12 cellular contexts compared by ENCODE assay signal in genomic region chr3:150238043-150238802, GRCh38.
A peak's percentile ranks its signal among the peaks of the same experiment; 100 is the strongest.
DNase-seq lines count a peak whose midpoint lies in the region; ATAC-seq and TF ChIP-seq lines count a peak whose summit lies in the region.
"Had no signal": no experiment of that assay in that cellular context is flagged by ENCODE, and none has a peak within 500 bp of the region (broad histone marks: within the 10 kb centered on the region; RNA-seq: fewer than 3 reads in every experiment).

No MANE protein-coding gene starts in this region.

- TF ChIP-seq CTCF in SK-N-SH (IDR thresholded peaks at IDR 0.05) (no peak), breast epithelium (IDR thresholded peaks at IDR 0.05) (no peak), mucosa of descending colon (IDR thresholded peaks at IDR 0.05) (no peak), vagina (IDR thresholded peaks at IDR 0.05) (no peak)

- no peaks in the 10 kb centered on the region for H3K79me2 ChIP-seq in SK-N-SH (ENCODE audit: insufficient read depth)

- peaks cover 17 to 30% of the 10 kb centered on the region in 2 experiments; a peak in 3 of 4 replicates for H3K4me1 ChIP-seq in SK-N-SH (ENCODE audit: control insufficient read depth in 1 of 2, insufficient read depth in 2 of 2, low read depth in 1 of 2, low read length in 1 of 2)
- peaks cover 0 to 5% of the 10 kb centered on the region in 2 donors for H3K4me1 ChIP-seq in breast epithelium
- no peaks in the 10 kb centered on the region for H3K4me1 ChIP-seq in mucosa of descending colon (ENCODE audit: low read depth)
- peaks cover 17% of the 10 kb centered on the region for H3K4me1 ChIP-seq in vagina

- no peak overlapping the region for H2AFZ ChIP-seq in SK-N-SH (ENCODE audit: low read depth)

- no peaks in the 10 kb centered on the region for H3K9me2 ChIP-seq in SK-N-SH

- TF ChIP-seq RAD21 in SK-N-SH (IDR thresholded peaks at IDR 0.05; ENCODE audit: low read length): no peak

- no peaks in the 10 kb centered on the region for H3K36me3 ChIP-seq in SK-N-SH (replicated peaks in 1 of 2; ENCODE audit: control insufficient read depth in 1 of 2, insufficient read depth in 2 of 2, low read length in 1 of 2)
- H3K36me3 ChIP-seq in breast epithelium: no peaks in the 10 kb centered on the region
- H3K36me3 ChIP-seq in mucosa of descending colon (ENCODE audit: low read depth): no peaks in the 10 kb centered on the region
- no peaks in the 10 kb centered on the region for H3K36me3 ChIP-seq in vagina

- H4K20me1 ChIP-seq in SK-N-SH (ENCODE audit: insufficient read depth): no peaks in the 10 kb centered on the region

- POLR2A ChIA-PET in SK-N-SH (lab: Yijun Ruan, JAX): no interaction called here

- intact Hi-C loops in breast epithelium (cut with DNase I; ENCODE audit: low total_unique reads) (no loop called here), mucosa of descending colon (cut with DNase I, micrococcal nuclease) (no loop called here), vagina (cut with DNase I) (no loop called here)

- no peak for TF ChIP-seq EP300 in SK-N-SH (IDR thresholded peaks at IDR 0.05; ENCODE audit: borderline replicate concordance in 1 of 2, low read depth in 1 of 2, low read length in 1 of 2)

- H3K4me3 ChIP-seq in SK-N-SH (ENCODE audit: low read depth in 2 of 2, low read length in 1 of 2): no peak overlapping the region
- peak overlapping the region in 2 of 3 donors; percentile 6 to 18 for H3K4me3 ChIP-seq in breast epithelium
- H3K4me3 ChIP-seq in mucosa of descending colon: no peak overlapping the region
- no peak overlapping the region for H3K4me3 ChIP-seq in vagina
- H3K4me3 ChIP-seq: lung had no signal

- H3K9ac ChIP-seq in SK-N-SH: no peak overlapping the region

- peaks cover 35% of the 10 kb centered on the region for H3F3A ChIP-seq in SK-N-SH (replicated peaks; ENCODE audit: insufficient read depth)

- H3K27ac ChIP-seq in SK-N-SH (ENCODE audit: low read depth in 2 of 2, low read length in 1 of 2): peak overlapping the region; percentile 87 to 94
- peak overlapping the region; percentile 67 to 75 for H3K27ac ChIP-seq in breast epithelium
- H3K27ac ChIP-seq in vagina: peak overlapping the region; percentile 40

- H3K27me3 ChIP-seq in SK-N-SH (ENCODE audit: insufficient read depth): no peaks in the 10 kb centered on the region
- no peaks in the 10 kb centered on the region for H3K27me3 ChIP-seq in breast epithelium
- no peaks in the 10 kb centered on the region for H3K27me3 ChIP-seq in vagina

- ATAC-seq in SK-N-SH treated with all-trans-retinoic acid at 6 μM for 48 hours (no peak), mucosa of descending colon (peak; percentile 51)

- no peak for TF ChIP-seq POLR2A in breast epithelium (IDR thresholded peaks at IDR 0.05)
- no peak for TF ChIP-seq POLR2A in vagina (IDR thresholded peaks at IDR 0.05)

- 84% methylated on average over 9 of the region's 9 CpGs for WGBS in SK-N-SH (ENCODE audit: low lambda C conversion rate)

- H3K9me3 ChIP-seq in SK-N-SH (no peaks in the 10 kb centered on the region; the same call in 1 of the 2 replicates), breast epithelium (no peaks in the 10 kb centered on the region), mucosa of descending colon (no peaks in the 10 kb centered on the region), vagina (no peaks in the 10 kb centered on the region)

- CTCF ChIA-PET in SK-N-SH (lab: Yijun Ruan, JAX): interaction anchor here (0.7 to 5.0 kb wide), 8 partner anchors 10 to 462 kb away, joined by 3 to 27 read pairs (median 4); no protein-coding TSS in a partner anchor

- peak overlapping the region; percentile 42; the same call in 1 of the 2 replicates for H3K4me2 ChIP-seq in SK-N-SH

- DNase-seq in SK-N-SH (no peak), breast epithelium (ENCODE audit: low spot score in 2 of 2) (no peak), mucosa of descending colon (peak in 1 of 3 donors; percentile 10), vagina (ENCODE audit: extremely low spot score in 2 of 2) (no peak), NCI-H524 treated with DMSO at 0.1 percent for 48 hours (lab: John Stamatoyannopoulos, UW) (no peak), NOMO-1 (lab: John Stamatoyannopoulos, UW; ENCODE audit: unreplicated experiment in 2 of 2) (no peak), glomerular visceral epithelial cell (ENCODE audit: extremely low spot score) (no peak)
- DNase-seq: activated CD4-positive, alpha-beta T cell treated with anti-CD3 and anti-CD28 coated beads, Interleukin-2, amount 50 U/mL, for 4 hours; activated gamma-delta T cell treated with Interleukin-2 at 50 U/mL for 16 hours; AML-193 had no signal

TF ChIP-seq in SK-N-SH, 30 proteins besides CTCF, POLR2A, EP300 and RAD21:
- peak; percentile 9; the same call in 1 of the 2 replicates for TF ChIP-seq NFIC (IDR thresholded peaks at IDR 0.05; ENCODE audit: borderline replicate concordance)
- TF ChIP-seq IRF3 (IDR thresholded peaks at IDR 0.05; ENCODE audit: low read depth, low read length): no peak

TF ChIP-seq in SK-N-SH treated with all-trans-retinoic acid at 6 μM for 48 hours, 23 proteins besides CTCF, POLR2A, EP300 and RAD21:
- TF ChIP-seq ISL1 (CRISPR knock-in tag; IDR thresholded peaks at IDR 0.05): no peak
- TF ChIP-seq TOX (CRISPR knock-in tag; IDR thresholded peaks at IDR 0.05; ENCODE audit: borderline replicate concordance): no peak
- no peak for TF ChIP-seq ZFP30 (CRISPR knock-in tag; IDR thresholded peaks at IDR 0.05)
- TF ChIP-seq POU6F1 (CRISPR knock-in tag; IDR thresholded peaks at IDR 0.05; ENCODE audit: borderline replicate concordance, low read depth): no peak
- TF ChIP-seq TSHZ2 (CRISPR knock-in tag; IDR thresholded peaks at IDR 0.05): no peak
- TF ChIP-seq ZC3H10 (CRISPR knock-in tag; IDR thresholded peaks at IDR 0.05): no peak
- no peak for TF ChIP-seq CSDC2 (CRISPR knock-in tag; IDR thresholded peaks at IDR 0.05)
- no peak for TF ChIP-seq ZFP3 (CRISPR knock-in tag; IDR thresholded peaks at IDR 0.05)
- no peak for TF ChIP-seq ZNF8 (CRISPR knock-in tag; IDR thresholded peaks at IDR 0.05)
- no peak for TF ChIP-seq OSR1 (CRISPR knock-in tag; IDR thresholded peaks at IDR 0.05)
- TF ChIP-seq TCF4 (CRISPR knock-in tag; IDR thresholded peaks at IDR 0.05; ENCODE audit: borderline replicate concordance): no peak
- TF ChIP-seq SNAI2 (CRISPR knock-in tag; IDR thresholded peaks at IDR 0.05): no peak
- TF ChIP-seq RARB (CRISPR knock-in tag; IDR thresholded peaks at IDR 0.05): no peak
- TF ChIP-seq PPARA (CRISPR knock-in tag; IDR thresholded peaks at IDR 0.05; ENCODE audit: borderline replicate concordance): no peak
- no peak for TF ChIP-seq GLIS3 (CRISPR knock-in tag; IDR thresholded peaks at IDR 0.05)

Comparison
In these comparisons a context has a peak if more than half of its experiments do, and no peak if none do; other contexts are left out.
1. H3K27ac ChIP-seq: peak in every context shown above with its lines; median percentile 90 in SK-N-SH; 71 in breast epithelium; 40 in vagina.
2. H3K4me3 ChIP-seq: peak in breast epithelium (2 of 3); none in SK-N-SH (0 of 2), mucosa of descending colon (single experiment) and vagina (0 of 2).